In genomic region chr17:82929676-82930042, GRCh38 we compare ENCODE assay signal across 17 cellular contexts.
"Had no signal": no experiment of that assay in that cellular context is flagged by ENCODE, and none has a peak within 500 bp of the region (broad histone marks: within the 10 kb centered on the region; RNA-seq: fewer than 3 reads in every experiment).

No MANE protein-coding gene starts in this region.

- H3K9me3 ChIP-seq: heart right ventricle, tibial artery had no signal

- H3K27ac Mint-ChIP-seq: activated CD8-positive, alpha-beta T cell treated with anti-CD3 and anti-CD28 coated beads, Interleukin-2, amount 10 ng/mL, durations not matched to agents 7 days and 5 days; mesothelial cell of epicardium; natural killer cell had no signal

- H3K4me1 Mint-ChIP-seq: activated naive CD8-positive, alpha-beta T cell treated with anti-CD3 and anti-CD28 coated beads, Interleukin-2, amount 10 ng/mL, durations not matched to agents 7 days and 5 days; mesothelial cell of epicardium; stimulated activated naive CD8-positive, alpha-beta T cell treated with anti-CD3 and anti-CD28 coated beads, Interleukin-15, amount 100 ng/mL, for 72 hours had no signal

- ATAC-seq: activated CD8-positive, alpha-beta T cell treated with anti-CD3 and anti-CD28 coated beads, Interleukin-2, amount 10 ng/mL, durations not matched to agents 7 days and 5 days; heart right ventricle; natural killer cell; stimulated activated naive CD8-positive, alpha-beta T cell treated with anti-CD3 and anti-CD28 coated beads, Interleukin-15, amount 100 ng/mL, for 72 hours had no signal

- H3K4me3 Mint-ChIP-seq: activated CD8-positive, alpha-beta T cell treated with anti-CD3 and anti-CD28 coated beads, Interleukin-2, amount 10 ng/mL, durations not matched to agents 7 days and 5 days; activated naive CD8-positive, alpha-beta T cell treated with anti-CD3 and anti-CD28 coated beads, Interleukin-2, amount 10 ng/mL, durations not matched to agents 7 days and 5 days; mesothelial cell of epicardium; natural killer cell; stimulated activated naive CD8-positive, alpha-beta T cell treated with anti-CD3 and anti-CD28 coated beads, Interleukin-15, amount 100 ng/mL, for 72 hours had no signal

- H3K27me3 ChIP-seq: heart right ventricle, tibial artery had no signal

- DNase-seq: activated CD4-positive, alpha-beta T cell treated with anti-CD3 and anti-CD28 coated beads for 1 hour; activated CD4-positive, alpha-beta T cell treated with anti-CD3 and anti-CD28 coated beads, Interleukin-2, amount 50 U/mL, for 1 hour; activated CD8-positive, alpha-beta T cell treated with anti-CD3 and anti-CD28 coated beads, Interleukin-2, amount 10 ng/mL, durations not matched to agents 7 days and 5 days; activated naive CD4-positive, alpha-beta T cell; activated T-cell treated with anti-CD3 and anti-CD28 coated beads, Interleukin-2, amount 50 U/mL, for 1 hour; amygdala; heart right ventricle; islet precursor cell; natural killer cell; stimulated activated CD4-positive, alpha-beta T cell treated with anti-CD3 and anti-CD28 coated beads, Interleukin-12 subunit alpha, Interleukin-12 subunit beta, amount 100 ng/mL, for 4 hours; stimulated activated naive CD8-positive, alpha-beta T cell treated with anti-CD3 and anti-CD28 coated beads, Interleukin-15, amount 100 ng/mL, for 72 hours; T-helper 9 cell had no signal

- FAIRE-seq: bronchial epithelial cell had no signal

- H3K27me3 Mint-ChIP-seq: activated naive CD8-positive, alpha-beta T cell treated with anti-CD3 and anti-CD28 coated beads, Interleukin-2, amount 10 ng/mL, durations not matched to agents 7 days and 5 days; stimulated activated naive CD8-positive, alpha-beta T cell treated with anti-CD3 and anti-CD28 coated beads, Interleukin-15, amount 100 ng/mL, for 72 hours had no signal

- H3K4me3 ChIP-seq: heart right ventricle, tibial artery had no signal

- H3K9me3 Mint-ChIP-seq: activated naive CD8-positive, alpha-beta T cell treated with anti-CD3 and anti-CD28 coated beads, Interleukin-2, amount 10 ng/mL, durations not matched to agents 7 days and 5 days; mesothelial cell of epicardium; natural killer cell; stimulated activated naive CD8-positive, alpha-beta T cell treated with anti-CD3 and anti-CD28 coated beads, Interleukin-15, amount 100 ng/mL, for 72 hours had no signal

- H3K27ac ChIP-seq: epithelial cell of prostate, heart right ventricle, tibial artery had no signal
